ENCODE assay signal across 30 cellular contexts in the genomic region with DNA sequence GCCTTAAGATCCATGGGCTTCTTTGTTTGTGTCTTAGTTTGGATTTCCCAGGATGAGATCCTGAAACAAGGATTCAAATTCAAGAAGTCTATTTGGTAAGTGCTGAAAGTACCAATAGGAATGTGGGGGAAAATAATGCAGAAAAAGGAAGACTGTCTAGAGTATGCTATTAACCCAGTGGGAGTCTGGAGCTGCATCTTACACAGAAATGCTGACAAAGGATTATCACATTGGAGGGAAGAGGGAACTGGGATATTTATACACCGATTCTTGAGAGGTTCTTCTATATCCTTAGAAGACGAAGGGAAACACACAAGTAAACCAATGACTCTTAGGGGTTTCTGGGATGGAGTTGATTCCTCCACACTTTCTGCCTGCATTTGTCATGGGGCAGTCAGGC.
"Had no signal": no experiment of that assay in that cellular context is flagged by ENCODE, and none has a peak within 500 bp of the region (broad histone marks: within the 10 kb centered on the region; RNA-seq: fewer than 3 reads in every experiment).

No MANE protein-coding gene starts in this region.

- H3K36me3 ChIP-seq: neural progenitor cell, ovary, spleen, suprapubic skin, tibial artery, transverse colon, upper lobe of right lung, vagina had no signal

- H3K27me3 ChIP-seq: neural progenitor cell, ovary, spleen, suprapubic skin, testis, tibial artery, transverse colon, upper lobe of right lung, vagina had no signal

- H2AFZ ChIP-seq: neural progenitor cell, parathyroid adenoma had no signal

- H3K4me1 ChIP-seq: neural progenitor cell, parathyroid adenoma, psoas muscle, spleen, suprapubic skin, testis, transverse colon, upper lobe of right lung, vagina had no signal

- H3K9me3 ChIP-seq: ovary, psoas muscle, spleen, suprapubic skin, testis, tibial artery, transverse colon, upper lobe of right lung, vagina had no signal

- DNase-seq: naive thymus-derived CD8-positive, alpha-beta T cell; nephron progenitor cell; occipital lobe; ovary; posterior cingulate gyrus; psoas muscle; right cardiac atrium; spleen; stimulated activated CD4-positive, alpha-beta T cell treated with anti-CD3 and anti-CD28 coated beads, Interleukin-12 subunit alpha, Interleukin-12 subunit beta, amount 100 ng/mL, for 4 hours; stimulated activated CD4-positive, alpha-beta T cell treated with anti-CD3 and anti-CD28 coated beads, Interleukin-1b, Interleukin-23, amount 100 ng/mL, for 48 hours; stimulated activated CD4-positive, alpha-beta T cell treated with anti-CD3 and anti-CD28 coated beads, Interleukin-4, amount 100 ng/mL, for 1 hour; stimulated activated CD4-positive, alpha-beta T cell treated with anti-CD3 and anti-CD28 coated beads, Interleukin-4, amount 100 ng/mL, for 4 hours; stimulated activated CD8-positive, alpha-beta memory T cell treated with anti-CD3 and anti-CD28 coated beads, Interleukin-4, amount 100 ng/mL, for 48 hours; stimulated activated naive CD4-positive, alpha-beta T cell; stimulated activated naive CD8-positive, alpha-beta T cell treated with anti-CD3 and anti-CD28 coated beads, Interleukin-15, amount 100 ng/mL, for 72 hours; stimulated activated naive CD8-positive, alpha-beta T cell treated with anti-CD3 and anti-CD28 coated beads, Interleukin-15, Interleukin-2, amounts not matched to agents 100 U/mL and 50 U/mL, for 24 hours; substantia nigra; testis; tibial artery; transverse colon; upper lobe of right lung had no signal

- ATAC-seq: naive thymus-derived CD8-positive, alpha-beta T cell; natural killer cell treated with Interleukin-12 subunit alpha and Interleukin-12 subunit beta and Interleukin-15 and Interleukin-18, amount 100 ng/mL, for 72 hours; psoas muscle; right cardiac atrium; sciatic nerve; stimulated activated memory B cell treated with anti-CD40 and anti-IgM and Interleukin-4, amounts not matched to agents 10 μg/mL and 1 μg/mL and 100 μg/mL, for 72 hours; stimulated activated naive CD8-positive, alpha-beta T cell treated with anti-CD3 and anti-CD28 coated beads, Interleukin-15, amount 100 ng/mL, for 72 hours; stimulated activated naive CD8-positive, alpha-beta T cell treated with anti-CD3 and anti-CD28 coated beads, Interleukin-15, Interleukin-2, amounts not matched to agents 100 U/mL and 50 U/mL, for 24 hours; upper lobe of right lung had no signal

- H3K4me3 ChIP-seq: neural progenitor cell, ovary, psoas muscle, skin epidermis, smooth muscle cell, spleen, suprapubic skin, testis, tibial artery, transverse colon, upper lobe of right lung, vagina had no signal

- H3K4me2 ChIP-seq: neural progenitor cell, smooth muscle cell had no signal

- H3K9ac ChIP-seq: neural progenitor cell, parathyroid adenoma had no signal

- H3K27ac ChIP-seq: neural progenitor cell, ovary, parathyroid adenoma, psoas muscle, skin epidermis, spleen, suprapubic skin, testis, tibial artery, transverse colon, upper lobe of right lung, vagina had no signal

- H3K79me2 ChIP-seq: parathyroid adenoma had no signal
